In genomic region chr2:1743396-1744150, GRCh38 we compare ENCODE assay signal across 9 cellular contexts. TPM values are rescaled to one million over a fixed set of nuclear protein-coding genes. Genes with fewer than 3 reads are reported as not detected.
DNase-seq lines count a peak whose midpoint lies in the region; ATAC-seq and TF ChIP-seq lines count a peak whose summit lies in the region.
"Had no signal": no experiment of that assay in that cellular context is flagged by ENCODE, and none has a peak within 500 bp of the region (broad histone marks: within the 10 kb centered on the region; RNA-seq: fewer than 3 reads in every experiment).

No MANE protein-coding gene starts in this region.

- TF ChIP-seq CTCF in chondrocyte (IDR thresholded peaks at IDR 0.05): no peak
- TF ChIP-seq CTCF in left lung (IDR thresholded peaks at IDR 0.05): no peak
- TF ChIP-seq CTCF in tibial nerve (IDR thresholded peaks at IDR 0.05): no peak

- intact Hi-C loops in left lung (cut with DNase I): no loop called here

- H3K27ac ChIP-seq in left lung (peak overlapping the region; percentile 79 to 85), tibial nerve (peak overlapping the region; percentile 88 to 97 (median 92))

- WGBS in tibial nerve, 2 donors: 1% methylated on average over 13 to 23 of the region's 71 CpGs

- peaks cover 2% of the 10 kb centered on the region for H3K36me3 Mint-ChIP-seq in chondrocyte (ENCODE audit: low read depth)

- H3K4me1 Mint-ChIP-seq in chondrocyte (ENCODE audit: low read depth): peaks cover 47% of the 10 kb centered on the region

- peaks cover 0 to 30% of the 10 kb centered on the region in 2 donors for H3K4me1 ChIP-seq in left lung
- peaks cover 0 to 42% (median 13%) of the 10 kb centered on the region in 4 donors for H3K4me1 ChIP-seq in tibial nerve

- peaks cover 3 to 40% of the 10 kb centered on the region in 2 donors for H3K27me3 ChIP-seq in left lung
- no peaks in the 10 kb centered on the region for H3K27me3 ChIP-seq in tibial nerve

- peak overlapping the region; percentile 95 for H3K4me3 Mint-ChIP-seq in chondrocyte (ENCODE audit: unreplicated experiment)

- no peaks in the 10 kb centered on the region for H3K27me3 Mint-ChIP-seq in chondrocyte (ENCODE audit: low read depth)

- ATAC-seq in left lung: peak; percentile 41
- ATAC-seq in GM21515 (IDR thresholded peaks at IDR 0.05; ENCODE audit: unreplicated experiment): no peak
- ATAC-seq: K562 had no signal

- no peak for TF ChIP-seq POLR2A in tibial nerve (IDR thresholded peaks at IDR 0.05)

- DNase-seq in NCI-H1436 (lab: John Stamatoyannopoulos, UW) (peak; percentile 16), NCI-H1436 treated with DMSO at 0.1 percent for 48 hours (lab: John Stamatoyannopoulos, UW) (no peak), chondrocyte (ENCODE audit: low spot score) (peak; percentile 90), left lung (peak in 1 of 2 donors; percentile 74), tibial nerve (ENCODE audit: low spot score in 2 of 2) (no peak), MV-4-11 (lab: John Stamatoyannopoulos, UW) (no peak), GOT3 (lab: John Stamatoyannopoulos, UW) (no peak)

- TF ChIP-seq EP300 in tibial nerve (IDR thresholded peaks at IDR 0.05): no peak

- peak overlapping the region; percentile 54 to 57 for H3K4me3 ChIP-seq in left lung
- peak overlapping the region; percentile 63 to 87 (median 80) for H3K4me3 ChIP-seq in tibial nerve
- H3K4me3 ChIP-seq: K562 had no signal

- H3K9me3 ChIP-seq in left lung: no peaks in the 10 kb centered on the region
- H3K9me3 ChIP-seq in tibial nerve: no peaks in the 10 kb centered on the region

- peak overlapping the region; percentile 99 for H3K27ac Mint-ChIP-seq in chondrocyte (ENCODE audit: unreplicated experiment)

- H3K9me3 Mint-ChIP-seq in chondrocyte (ENCODE audit: low read depth): no peaks in the 10 kb centered on the region

- H3K36me3 ChIP-seq in left lung (no peaks in the 10 kb centered on the region), tibial nerve (no peaks in the 10 kb centered on the region)

RNA-seq across cellular contexts. Expression of gene PXDN, which starts 0.7 kb away (rescaled TPM):
- 499 to 576 TPM (median 571 TPM) in 3 replicates for total RNA-seq in chondrocyte
- 100 to 1,000 TPM in 1 of 2 donors, 10 to 100 TPM in 1; 44.8 to 116 TPM for total RNA-seq in left lung
- total RNA-seq in tibial nerve: 10 to 100 TPM; 40.4 to 72.6 (median 52.4) TPM

Comparison
In these comparisons a context has a peak if more than half of its experiments do, and no peak if none do; other contexts are left out.
1. DNase-seq: peak in NCI-H1436 (single experiment) and chondrocyte (single experiment); none in NCI-H1436 treated with DMSO at 0.1 percent for 48 hours (single experiment), tibial nerve (0 of 2), MV-4-11 (single experiment) and GOT3 (single experiment).